ENCODE assay signal across 8 cellular contexts in the genomic region with DNA sequence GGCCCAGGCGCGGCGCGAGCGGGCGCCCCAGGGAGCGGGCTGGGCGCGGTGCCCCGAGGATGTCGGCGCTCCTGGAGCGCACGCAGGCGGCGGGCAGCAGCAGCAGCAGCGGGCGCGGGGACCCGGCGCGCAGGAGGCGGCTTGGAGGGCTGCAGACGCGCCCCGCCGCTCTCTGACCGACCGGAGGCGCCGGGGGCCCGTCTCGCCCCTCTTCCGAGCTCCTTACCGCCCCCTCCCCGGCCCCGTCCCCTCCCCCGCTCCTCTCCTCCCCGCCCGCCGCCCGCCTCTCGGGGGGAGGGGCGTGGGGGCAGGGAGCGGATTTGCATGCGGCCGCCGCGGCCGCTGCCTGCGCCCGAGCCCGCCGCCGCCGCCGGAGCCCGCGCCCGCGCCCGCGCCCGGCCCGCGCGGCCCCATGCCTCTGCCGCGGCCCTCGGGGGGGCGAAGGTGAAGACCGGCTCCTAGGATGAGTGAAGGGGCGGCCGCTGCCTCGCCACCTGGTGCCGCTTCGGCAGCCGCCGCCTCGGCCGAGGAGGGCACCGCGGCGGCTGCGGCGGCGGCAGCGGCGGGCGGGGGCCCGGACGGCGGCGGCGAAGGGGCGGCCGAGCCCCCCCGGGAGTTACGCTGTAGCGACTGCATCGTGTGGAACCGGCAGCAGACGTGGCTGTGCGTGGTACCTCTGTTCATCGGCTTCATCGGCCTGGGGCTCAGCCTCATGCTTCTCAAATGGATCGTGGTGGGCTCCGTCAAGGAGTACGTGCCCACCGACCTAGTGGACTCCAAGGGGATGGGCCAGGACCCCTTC. TPM values are rescaled to one million over a fixed set of nuclear protein-coding genes. Genes with fewer than 3 reads are reported as not detected.
DNase-seq lines count a peak whose midpoint lies in the region; ATAC-seq and TF ChIP-seq lines count a peak whose summit lies in the region.

A gene (plus strand): TSS at position 317 of the 802 bp plus-strand sequence.

- no peaks in the 10 kb centered on the region for H3K9me3 Mint-ChIP-seq in activated naive CD4-positive, alpha-beta T cell treated with anti-CD3 and anti-CD28 coated beads, Interleukin-2, amount 10 ng/mL, durations not matched to agents 7 days and 5 days
- H3K9me3 Mint-ChIP-seq in activated T-cell treated with anti-CD3 and anti-CD28 coated beads, Interleukin-2, amount 50 U/mL, for 72 hours, result no peaks in the 10 kb centered on the region

- 3% methylated on average over 47 of the region's 110 CpGs; no CpG with 5 or more reads in 1 of the 2 donors for WGBS in thyroid gland, 2 donors

- peaks cover 9 to 23% of the 10 kb centered on the region in 2 donors for H3K4me1 ChIP-seq in thyroid gland

- H3K9me3 ChIP-seq in thyroid gland, result no peaks in the 10 kb centered on the region

- H3K27ac ChIP-seq in thyroid gland, result no peak within 1 kb of the TSS

- peaks cover 62% of the 10 kb centered on the region for H3K27me3 Mint-ChIP-seq in activated naive CD4-positive, alpha-beta T cell treated with anti-CD3 and anti-CD28 coated beads, Interleukin-2, amount 10 ng/mL, durations not matched to agents 7 days and 5 days
- H3K27me3 Mint-ChIP-seq in activated T-cell treated with anti-CD3 and anti-CD28 coated beads, Interleukin-2, amount 50 U/mL, for 72 hours (ENCODE audit: low read depth), result peaks cover 55% of the 10 kb centered on the region

- H3K4me1 Mint-ChIP-seq in activated naive CD4-positive, alpha-beta T cell treated with anti-CD3 and anti-CD28 coated beads, Interleukin-2, amount 10 ng/mL, durations not matched to agents 7 days and 5 days, result peaks cover 10% of the 10 kb centered on the region
- H3K4me1 Mint-ChIP-seq in activated T-cell treated with anti-CD3 and anti-CD28 coated beads, Interleukin-2, amount 50 U/mL, for 72 hours (ENCODE audit: low read depth), result peaks cover 11% of the 10 kb centered on the region

- no peak within 1 kb of the TSS for H3K27ac Mint-ChIP-seq in activated naive CD4-positive, alpha-beta T cell treated with anti-CD3 and anti-CD28 coated beads, Interleukin-2, amount 10 ng/mL, durations not matched to agents 7 days and 5 days
- no peak within 1 kb of the TSS for H3K27ac Mint-ChIP-seq in activated T-cell treated with anti-CD3 and anti-CD28 coated beads, Interleukin-2, amount 50 U/mL, for 72 hours

- H3K36me3 ChIP-seq in thyroid gland, result no peaks in the 10 kb centered on the region

- peak; percentile 39 to 41 for ATAC-seq in activated T-cell treated with anti-CD3 and anti-CD28 coated beads, Interleukin-2, amount 50 U/mL, for 72 hours (replicated peaks in 1 of 2)

- DNase-seq in activated naive CD4-positive, alpha-beta T cell treated with anti-CD3 and anti-CD28 coated beads, Interleukin-2, amount 10 ng/mL, durations not matched to agents 7 days and 5 days, result peak; percentile 19
- no peak for DNase-seq in activated naive CD4-positive, alpha-beta T cell treated with Interleukin-2 at 50 U/mL for 16 hours
- DNase-seq in activated T-cell treated with anti-CD3 and anti-CD28 coated beads, Interleukin-2, amount 50 U/mL, for 72 hours, result peak in 1 of 2 donors; percentile 1
- DNase-seq in kidney tubule cell (ENCODE audit: low spot score) (peak; percentile 24), thyroid gland (peak; percentile 43 to 44), posterior vena cava (ENCODE audit: low spot score) (no peak), DMS79 treated with DMSO at 0.1 percent for 48 hours (lab: John Stamatoyannopoulos, UW) (no peak)
- DNase-seq in activated CD4-positive, CD25-positive, alpha-beta regulatory T cell (lab: John Stamatoyannopoulos, UW), result no peak

- no peak for TF ChIP-seq CTCF in thyroid gland (IDR thresholded peaks at IDR 0.05)

- peaks cover 3% of the 10 kb centered on the region for H3K36me3 Mint-ChIP-seq in activated naive CD4-positive, alpha-beta T cell treated with anti-CD3 and anti-CD28 coated beads, Interleukin-2, amount 10 ng/mL, durations not matched to agents 7 days and 5 days
- H3K36me3 Mint-ChIP-seq in activated T-cell treated with anti-CD3 and anti-CD28 coated beads, Interleukin-2, amount 50 U/mL, for 72 hours (ENCODE audit: insufficient read depth in 2 of 2), result peaks cover 0 to 3% of the 10 kb centered on the region in 2 donors

- peak within 1 kb of the TSS; percentile 44 for H3K4me3 Mint-ChIP-seq in activated naive CD4-positive, alpha-beta T cell treated with anti-CD3 and anti-CD28 coated beads, Interleukin-2, amount 10 ng/mL, durations not matched to agents 7 days and 5 days
- peak within 1 kb of the TSS; percentile 57 to 76 for H3K4me3 Mint-ChIP-seq in activated T-cell treated with anti-CD3 and anti-CD28 coated beads, Interleukin-2, amount 50 U/mL, for 72 hours

- H3K27me3 ChIP-seq in thyroid gland, result no peaks in the 10 kb centered on the region

- no peak for TF ChIP-seq POLR2A in thyroid gland (IDR thresholded peaks at IDR 0.05)

- CTCF ChIA-PET in activated naive CD4-positive, alpha-beta T cell treated with anti-CD3 and anti-CD28 coated beads, Interleukin-2, amount 10 ng/mL, durations not matched to agents 7 days and 5 days (lab: Charles Lee), result no interaction called here

- intact Hi-C loops in thyroid gland (cut with DNase I), result no loop called here
- intact Hi-C loops in posterior vena cava (cut with DNase I), result no loop called here

- H3K4me3 ChIP-seq in thyroid gland (replicated peaks in 1 of 3), result peak within 1 kb of the TSS; percentile 17 to 56 (median 24)

RNA-seq across cellular contexts. Expression of the gene that starts here (rescaled TPM):
- total RNA-seq in activated T-cell treated with anti-CD3 and anti-CD28 coated beads, Interleukin-2, amount 50 U/mL, for 72 hours, result not detected
- total RNA-seq in thyroid gland (1 to 10 TPM in 2 of 4 donors, under 1 TPM in 2; 0.67 to 1.8 (median 1.3) TPM), posterior vena cava (1 to 10 TPM in 1 of 2 donors, under 1 TPM in 1; 0.93 to 1.5 TPM)

Comparison
In these comparisons a context has a peak if more than half of its experiments do, and no peak if none do; other contexts are left out.
1. DNase-seq: peak in activated naive CD4-positive, alpha-beta T cell treated with anti-CD3 and anti-CD28 coated beads, Interleukin-2, amount 10 ng/mL, durations not matched to agents 7 days and 5 days (single experiment), kidney tubule cell (single experiment) and thyroid gland (2 of 2); none in activated naive CD4-positive, alpha-beta T cell treated with Interleukin-2 at 50 U/mL for 16 hours (single experiment), posterior vena cava (single experiment), DMS79 treated with DMSO at 0.1 percent for 48 hours (single experiment) and activated CD4-positive, CD25-positive, alpha-beta regulatory T cell (0 of 4).
2. Peak in ATAC-seq in activated T-cell treated with anti-CD3 and anti-CD28 coated beads, Interleukin-2, amount 50 U/mL, for 72 hours; RNA of the gene not detected or under 1 TPM.